In genomic region chr18:61736168-61736567, GRCh38 we compare ENCODE assay signal across 2 cellular contexts.
TF ChIP-seq lines count a peak whose summit lies in the region.

No MANE protein-coding gene starts in this region.

TF ChIP-seq in liver, 16 proteins besides CTCF, POLR2A, EP300 and RAD21:
- no peak for TF ChIP-seq HNF4G (IDR thresholded peaks at IDR 0.05)
- no peak for TF ChIP-seq GABPA (IDR thresholded peaks at IDR 0.05 in 1 of 2, conservative IDR thresholded peaks at IDR 0.05 in 1 of 2)
- TF ChIP-seq MAX (IDR thresholded peaks at IDR 0.05): no peak
- TF ChIP-seq FOXA1 (IDR thresholded peaks at IDR 0.05): no peak
- TF ChIP-seq FOXA2 (IDR thresholded peaks at IDR 0.05): no peak
- TF ChIP-seq SP1 (IDR thresholded peaks at IDR 0.05): no peak
- TF ChIP-seq EGR1 (IDR thresholded peaks at IDR 0.05; ENCODE audit: low read depth in 2 of 2): no peak
- TF ChIP-seq, protein P1, sequence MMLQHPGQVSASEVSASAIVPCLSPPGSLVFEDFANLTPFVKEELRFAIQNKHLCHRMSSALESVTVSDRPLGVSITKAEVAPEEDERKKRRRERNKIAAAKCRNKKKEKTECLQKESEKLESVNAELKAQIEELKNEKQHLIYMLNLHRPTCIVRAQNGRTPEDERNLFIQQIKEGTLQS (IDR thresholded peaks at IDR 0.05): no peak
- TF ChIP-seq JUND (IDR thresholded peaks at IDR 0.05): no peak
- TF ChIP-seq, protein P2, sequence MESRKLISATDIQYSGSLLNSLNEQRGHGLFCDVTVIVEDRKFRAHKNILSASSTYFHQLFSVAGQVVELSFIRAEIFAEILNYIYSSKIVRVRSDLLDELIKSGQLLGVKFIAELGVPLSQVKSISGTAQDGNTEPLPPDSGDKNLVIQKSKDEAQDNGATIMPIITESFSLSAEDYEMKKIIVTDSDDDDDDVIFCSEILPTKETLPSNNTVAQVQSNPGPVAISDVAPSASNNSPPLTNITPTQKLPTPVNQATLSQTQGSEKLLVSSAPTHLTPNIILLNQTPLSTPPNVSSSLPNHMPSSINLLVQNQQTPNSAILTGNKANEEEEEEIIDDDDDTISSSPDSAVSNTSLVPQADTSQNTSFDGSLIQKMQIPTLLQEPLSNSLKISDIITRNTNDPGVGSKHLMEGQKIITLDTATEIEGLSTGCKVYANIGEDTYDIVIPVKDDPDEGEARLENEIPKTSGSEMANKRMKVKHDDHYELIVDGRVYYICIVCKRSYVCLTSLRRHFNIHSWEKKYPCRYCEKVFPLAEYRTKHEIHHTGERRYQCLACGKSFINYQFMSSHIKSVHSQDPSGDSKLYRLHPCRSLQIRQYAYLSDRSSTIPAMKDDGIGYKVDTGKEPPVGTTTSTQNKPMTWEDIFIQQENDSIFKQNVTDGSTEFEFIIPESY (IDR thresholded peaks at IDR 0.05): no peak
- no peak for TF ChIP-seq YY1 (IDR thresholded peaks at IDR 0.05)
- TF ChIP-seq, protein P3, sequence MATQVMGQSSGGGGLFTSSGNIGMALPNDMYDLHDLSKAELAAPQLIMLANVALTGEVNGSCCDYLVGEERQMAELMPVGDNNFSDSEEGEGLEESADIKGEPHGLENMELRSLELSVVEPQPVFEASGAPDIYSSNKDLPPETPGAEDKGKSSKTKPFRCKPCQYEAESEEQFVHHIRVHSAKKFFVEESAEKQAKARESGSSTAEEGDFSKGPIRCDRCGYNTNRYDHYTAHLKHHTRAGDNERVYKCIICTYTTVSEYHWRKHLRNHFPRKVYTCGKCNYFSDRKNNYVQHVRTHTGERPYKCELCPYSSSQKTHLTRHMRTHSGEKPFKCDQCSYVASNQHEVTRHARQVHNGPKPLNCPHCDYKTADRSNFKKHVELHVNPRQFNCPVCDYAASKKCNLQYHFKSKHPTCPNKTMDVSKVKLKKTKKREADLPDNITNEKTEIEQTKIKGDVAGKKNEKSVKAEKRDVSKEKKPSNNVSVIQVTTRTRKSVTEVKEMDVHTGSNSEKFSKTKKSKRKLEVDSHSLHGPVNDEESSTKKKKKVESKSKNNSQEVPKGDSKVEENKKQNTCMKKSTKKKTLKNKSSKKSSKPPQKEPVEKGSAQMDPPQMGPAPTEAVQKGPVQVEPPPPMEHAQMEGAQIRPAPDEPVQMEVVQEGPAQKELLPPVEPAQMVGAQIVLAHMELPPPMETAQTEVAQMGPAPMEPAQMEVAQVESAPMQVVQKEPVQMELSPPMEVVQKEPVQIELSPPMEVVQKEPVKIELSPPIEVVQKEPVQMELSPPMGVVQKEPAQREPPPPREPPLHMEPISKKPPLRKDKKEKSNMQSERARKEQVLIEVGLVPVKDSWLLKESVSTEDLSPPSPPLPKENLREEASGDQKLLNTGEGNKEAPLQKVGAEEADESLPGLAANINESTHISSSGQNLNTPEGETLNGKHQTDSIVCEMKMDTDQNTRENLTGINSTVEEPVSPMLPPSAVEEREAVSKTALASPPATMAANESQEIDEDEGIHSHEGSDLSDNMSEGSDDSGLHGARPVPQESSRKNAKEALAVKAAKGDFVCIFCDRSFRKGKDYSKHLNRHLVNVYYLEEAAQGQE (IDR thresholded peaks at IDR 0.05): no peak
- no peak for TF ChIP-seq RXRA (IDR thresholded peaks at IDR 0.05)
- no peak for TF ChIP-seq TAF1 (conservative IDR thresholded peaks at IDR 0.05)
- TF ChIP-seq NR2F2 (IDR thresholded peaks at IDR 0.05): no peak
- TF ChIP-seq HNF4A (conservative IDR thresholded peaks at IDR 0.05): no peak

TF ChIP-seq in HepG2, 621 proteins besides CTCF, POLR2A, EP300 and RAD21:
- TF ChIP-seq, protein P1 (CRISPR knock-in tag; IDR thresholded peaks at IDR 0.05): no peak
- TF ChIP-seq REL (CRISPR knock-in tag; conservative IDR thresholded peaks at IDR 0.05) (no peak), ZNF501 (CRISPR knock-in tag; IDR thresholded peaks at IDR 0.05) (no peak), FOXK1 (CRISPR knock-in tag; IDR thresholded peaks at IDR 0.05; ENCODE audit: borderline replicate concordance, low read depth) (no peak), ZNF816 (CRISPR knock-in tag; IDR thresholded peaks at IDR 0.05; ENCODE audit: borderline replicate concordance) (no peak), ZNF530 (CRISPR knock-in tag; IDR thresholded peaks at IDR 0.05; ENCODE audit: low read depth) (no peak), NR2F1 (CRISPR knock-in tag; IDR thresholded peaks at IDR 0.05) (no peak), HCFC1 (IDR thresholded peaks at IDR 0.05; ENCODE audit: low read depth, low read length) (no peak), MAFF (IDR thresholded peaks at IDR 0.05; ENCODE audit: low read depth, low read length) (no peak), ZNF460 (CRISPR knock-in tag; IDR thresholded peaks at IDR 0.05; ENCODE audit: borderline replicate concordance) (no peak), NONO (IDR thresholded peaks at IDR 0.05) (no peak), NONO (CRISPR knock-in tag; conservative IDR thresholded peaks at IDR 0.05) (no peak), EEA1 (CRISPR knock-in tag; IDR thresholded peaks at IDR 0.05; ENCODE audit: borderline replicate concordance) (no peak), ZNF431 (CRISPR knock-in tag; IDR thresholded peaks at IDR 0.05; ENCODE audit: borderline replicate concordance, low read depth) (no peak)
